13 cellular contexts compared by ENCODE assay signal in the genomic region with DNA sequence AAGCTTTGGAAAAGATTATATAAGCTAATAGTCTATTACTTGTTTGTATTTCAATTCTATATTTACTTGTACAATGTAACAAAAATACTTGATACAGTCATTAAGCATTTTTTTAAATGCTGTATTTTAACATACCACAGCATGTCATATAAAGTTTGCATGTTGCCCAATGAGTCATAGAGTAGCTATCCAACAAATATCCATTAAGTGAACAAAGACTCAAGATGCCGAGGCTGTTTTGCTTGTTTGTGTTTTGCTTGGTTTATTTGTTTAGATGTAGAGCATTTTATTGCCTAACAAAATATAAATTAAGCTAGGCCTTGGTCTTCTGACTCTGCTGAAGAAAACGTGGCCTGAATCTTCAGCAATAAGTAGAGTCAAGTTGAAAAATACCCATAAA.
"Had no signal": no experiment of that assay in that cellular context is flagged by ENCODE, and none has a peak within 500 bp of the region (broad histone marks: within the 10 kb centered on the region; RNA-seq: fewer than 3 reads in every experiment).

No MANE protein-coding gene starts in this region.

- H3K9me3 ChIP-seq: esophagus muscularis mucosa, left ventricle myocardium inferior, neutrophil had no signal

- ATAC-seq: natural killer cell; stimulated activated memory B cell treated with anti-CD40 and anti-IgM and Interleukin-4, amounts not matched to agents 10 μg/mL and 1 μg/mL and 100 μg/mL, for 72 hours had no signal

- H3K4me1 Mint-ChIP-seq: activated CD4-positive, alpha-beta T cell treated with anti-CD3 and anti-CD28 coated beads, Interleukin-2, amount 10 ng/mL, durations not matched to agents 7 days and 5 days; activated naive CD8-positive, alpha-beta T cell treated with anti-CD3 and anti-CD28 coated beads, Interleukin-2, amount 10 ng/mL, durations not matched to agents 7 days and 5 days; natural killer cell; stimulated activated memory B cell treated with anti-CD40 and anti-IgM and Interleukin-4, amounts not matched to agents 10 μg/mL and 1 μg/mL and 100 μg/mL, for 72 hours had no signal

- H3K36me3 Mint-ChIP-seq: activated naive CD8-positive, alpha-beta T cell treated with anti-CD3 and anti-CD28 coated beads, Interleukin-2, amount 10 ng/mL, durations not matched to agents 7 days and 5 days; stimulated activated memory B cell treated with anti-CD40 and anti-IgM and Interleukin-4, amounts not matched to agents 10 μg/mL and 1 μg/mL and 100 μg/mL, for 72 hours had no signal

- DNase-seq: activated CD4-positive, alpha-beta T cell treated with anti-CD3 and anti-CD28 coated beads, Interleukin-2, amount 10 ng/mL, durations not matched to agents 7 days and 5 days; activated naive CD4-positive, alpha-beta T cell; activated naive CD8-positive, alpha-beta T cell treated with anti-CD3 and anti-CD28 coated beads, Interleukin-2, amount 10 ng/mL, durations not matched to agents 7 days and 5 days; aorta; glutamatergic neuron; hypothalamus; left ventricle myocardium inferior; natural killer cell; stimulated activated CD4-positive, alpha-beta T cell treated with anti-CD3 and anti-CD28 coated beads, Interleukin-2, amount 100 ng/mL, for 48 hours had no signal

- H3K4me3 Mint-ChIP-seq: activated CD4-positive, alpha-beta T cell treated with anti-CD3 and anti-CD28 coated beads, Interleukin-2, amount 10 ng/mL, durations not matched to agents 7 days and 5 days; activated naive CD8-positive, alpha-beta T cell treated with anti-CD3 and anti-CD28 coated beads, Interleukin-2, amount 10 ng/mL, durations not matched to agents 7 days and 5 days; natural killer cell; stimulated activated memory B cell treated with anti-CD40 and anti-IgM and Interleukin-4, amounts not matched to agents 10 μg/mL and 1 μg/mL and 100 μg/mL, for 72 hours had no signal

- H2AFZ ChIP-seq: parathyroid adenoma had no signal

- H3K4me3 ChIP-seq: esophagus muscularis mucosa, left ventricle myocardium inferior had no signal

- H3K27me3 Mint-ChIP-seq: activated CD4-positive, alpha-beta T cell treated with anti-CD3 and anti-CD28 coated beads, Interleukin-2, amount 10 ng/mL, durations not matched to agents 7 days and 5 days; activated naive CD8-positive, alpha-beta T cell treated with anti-CD3 and anti-CD28 coated beads, Interleukin-2, amount 10 ng/mL, durations not matched to agents 7 days and 5 days; stimulated activated memory B cell treated with anti-CD40 and anti-IgM and Interleukin-4, amounts not matched to agents 10 μg/mL and 1 μg/mL and 100 μg/mL, for 72 hours had no signal

- H3K4me1 ChIP-seq: esophagus muscularis mucosa, left ventricle myocardium inferior, parathyroid adenoma had no signal

- H3K9ac ChIP-seq: parathyroid adenoma had no signal

- H3K27ac ChIP-seq: esophagus muscularis mucosa, left ventricle myocardium inferior, neutrophil, parathyroid adenoma had no signal

- H3K36me3 ChIP-seq: esophagus muscularis mucosa, left ventricle myocardium inferior, neutrophil had no signal

- H3K27me3 ChIP-seq: esophagus muscularis mucosa, neutrophil had no signal

- H3K9me3 Mint-ChIP-seq: activated CD4-positive, alpha-beta T cell treated with anti-CD3 and anti-CD28 coated beads, Interleukin-2, amount 10 ng/mL, durations not matched to agents 7 days and 5 days; activated naive CD8-positive, alpha-beta T cell treated with anti-CD3 and anti-CD28 coated beads, Interleukin-2, amount 10 ng/mL, durations not matched to agents 7 days and 5 days had no signal
